2 cellular contexts compared by ENCODE assay signal in the genomic region with DNA sequence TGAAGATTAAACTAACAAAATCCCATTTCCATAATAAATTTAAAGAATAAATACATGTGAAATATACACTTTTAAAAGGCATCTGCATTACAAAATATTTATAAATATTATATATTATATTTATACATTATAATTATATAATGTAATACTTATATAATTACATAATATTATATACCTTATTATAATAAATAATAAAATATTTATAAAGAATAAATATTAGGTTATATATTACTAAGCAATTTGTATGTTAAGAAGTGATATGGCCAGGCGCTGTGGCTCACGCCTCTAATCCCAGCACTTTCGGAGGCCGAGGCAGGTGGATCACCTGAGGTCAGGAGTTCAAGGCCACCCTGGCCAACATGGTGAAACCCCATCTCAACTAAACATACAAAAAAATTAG.
TF ChIP-seq lines count a peak whose summit lies in the region.

No MANE protein-coding gene starts in this region.

TF ChIP-seq in HepG2, 621 proteins besides CTCF, POLR2A, EP300 and RAD21:
- TF ChIP-seq, protein P1, sequence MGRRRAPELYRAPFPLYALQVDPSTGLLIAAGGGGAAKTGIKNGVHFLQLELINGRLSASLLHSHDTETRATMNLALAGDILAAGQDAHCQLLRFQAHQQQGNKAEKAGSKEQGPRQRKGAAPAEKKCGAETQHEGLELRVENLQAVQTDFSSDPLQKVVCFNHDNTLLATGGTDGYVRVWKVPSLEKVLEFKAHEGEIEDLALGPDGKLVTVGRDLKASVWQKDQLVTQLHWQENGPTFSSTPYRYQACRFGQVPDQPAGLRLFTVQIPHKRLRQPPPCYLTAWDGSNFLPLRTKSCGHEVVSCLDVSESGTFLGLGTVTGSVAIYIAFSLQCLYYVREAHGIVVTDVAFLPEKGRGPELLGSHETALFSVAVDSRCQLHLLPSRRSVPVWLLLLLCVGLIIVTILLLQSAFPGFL (CRISPR knock-in tag; IDR thresholded peaks at IDR 0.05) = no peak
- TF ChIP-seq ZNF564 (CRISPR knock-in tag; IDR thresholded peaks at IDR 0.05) (no peak), ZNF343 (CRISPR knock-in tag; IDR thresholded peaks at IDR 0.05) (no peak), RARA (CRISPR knock-in tag; IDR thresholded peaks at IDR 0.05) (peak; percentile 20; the same call in 1 of the 2 replicates)

TF ChIP-seq in WTC11, 78 proteins besides CTCF, POLR2A, EP300 and RAD21 (continued from another document):
- TF ChIP-seq, protein P1 (CRISPR knock-in tag; IDR thresholded peaks at IDR 0.05; ENCODE audit: borderline replicate concordance) = no peak
- peak; percentile 94 for TF ChIP-seq HMGA2 (CRISPR knock-in tag; IDR thresholded peaks at IDR 0.05)
